Comparison of ENCODE assay signal across 19 cellular contexts in genomic region chr15:42939841-42940240, GRCh38.
"Had no signal": no experiment of that assay in that cellular context is flagged by ENCODE, and none has a peak within 500 bp of the region (broad histone marks: within the 10 kb centered on the region; RNA-seq: fewer than 3 reads in every experiment).

No MANE protein-coding gene starts in this region.

- ATAC-seq: esophagus mucosa; left colon; mucosa of descending colon; naive thymus-derived CD8-positive, alpha-beta T cell; right cardiac atrium; stimulated activated memory B cell treated with anti-CD40 and anti-IgM and Interleukin-4, amounts not matched to agents 10 μg/mL and 1 μg/mL and 100 μg/mL, for 72 hours; stimulated activated naive CD8-positive, alpha-beta T cell treated with anti-CD3 and anti-CD28 coated beads, Interleukin-15, amount 100 ng/mL, for 72 hours had no signal

- H3K9me3 Mint-ChIP-seq: immature natural killer cell; stimulated activated memory B cell treated with anti-CD40 and anti-IgM and Interleukin-4, amounts not matched to agents 10 μg/mL and 1 μg/mL and 100 μg/mL, for 72 hours; stimulated activated naive CD8-positive, alpha-beta T cell treated with anti-CD3 and anti-CD28 coated beads, Interleukin-15, amount 100 ng/mL, for 72 hours; type B pancreatic cell had no signal

- H3K4me3 Mint-ChIP-seq: immature natural killer cell; naive thymus-derived CD8-positive, alpha-beta T cell; stimulated activated memory B cell treated with anti-CD40 and anti-IgM and Interleukin-4, amounts not matched to agents 10 μg/mL and 1 μg/mL and 100 μg/mL, for 72 hours; stimulated activated naive CD8-positive, alpha-beta T cell treated with anti-CD3 and anti-CD28 coated beads, Interleukin-15, amount 100 ng/mL, for 72 hours; type B pancreatic cell had no signal

- H3K27ac ChIP-seq: coronary artery, neutrophil, ovary had no signal

- H3K27ac Mint-ChIP-seq: stimulated activated memory B cell treated with anti-CD40 and anti-IgM and Interleukin-4, amounts not matched to agents 10 μg/mL and 1 μg/mL and 100 μg/mL, for 72 hours; stimulated activated naive CD8-positive, alpha-beta T cell treated with anti-CD3 and anti-CD28 coated beads, Interleukin-15, amount 100 ng/mL, for 72 hours; type B pancreatic cell had no signal

- H3K36me3 ChIP-seq: ovary had no signal

- H3K27me3 ChIP-seq: neutrophil, ovary had no signal

- H3K27me3 Mint-ChIP-seq: naive thymus-derived CD8-positive, alpha-beta T cell; progenitor cell of endocrine pancreas; stimulated activated memory B cell treated with anti-CD40 and anti-IgM and Interleukin-4, amounts not matched to agents 10 μg/mL and 1 μg/mL and 100 μg/mL, for 72 hours; stimulated activated naive CD8-positive, alpha-beta T cell treated with anti-CD3 and anti-CD28 coated beads, Interleukin-15, amount 100 ng/mL, for 72 hours; type B pancreatic cell had no signal

- DNase-seq: effector CD8-positive, alpha-beta T cell; immature natural killer cell; kidney; left colon; mammary epithelial cell; mucosa of descending colon; naive thymus-derived CD8-positive, alpha-beta T cell; ovary; right cardiac atrium; stimulated activated CD4-positive, alpha-beta T cell treated with anti-CD3 and anti-CD28 coated beads, Interleukin-15, amount 100 ng/mL, for 24 hours; stimulated activated CD4-positive, alpha-beta T cell treated with anti-CD3 and anti-CD28 coated beads, Interleukin-1b, Interleukin-23, amount 100 ng/mL, for 48 hours; stimulated activated CD4-positive, alpha-beta T cell treated with anti-CD3 and anti-CD28 coated beads, Interleukin-4, amount 100 ng/mL, for 24 hours; stimulated activated naive CD8-positive, alpha-beta T cell treated with anti-CD3 and anti-CD28 coated beads, Interleukin-15, amount 100 ng/mL, for 72 hours had no signal

- H3K4me3 ChIP-seq: coronary artery, mucosa of descending colon, ovary had no signal

- H3K9me3 ChIP-seq: mucosa of descending colon, neutrophil, ovary had no signal

- H3K4me1 Mint-ChIP-seq: immature natural killer cell; naive thymus-derived CD8-positive, alpha-beta T cell; stimulated activated memory B cell treated with anti-CD40 and anti-IgM and Interleukin-4, amounts not matched to agents 10 μg/mL and 1 μg/mL and 100 μg/mL, for 72 hours; stimulated activated naive CD8-positive, alpha-beta T cell treated with anti-CD3 and anti-CD28 coated beads, Interleukin-15, amount 100 ng/mL, for 72 hours had no signal
